8 cellular contexts compared by ENCODE assay signal in genomic region chr2:143259368-143259958, GRCh38.
DNase-seq lines count a peak whose midpoint lies in the region; ATAC-seq and FAIRE-seq lines count a peak whose summit lies in the region.

No MANE protein-coding gene starts in this region.

- FAIRE-seq in islet of Langerhans (lab: Jason Lieb, UNC) = peak; percentile 92

- DNase-seq in GM03348 (ENCODE audit: low spot score) (peak; percentile 60), NCI-H2029 treated with DMSO at 0.1 percent for 48 hours (lab: John Stamatoyannopoulos, UW) (peak; percentile 13), UCSD-AML1 (lab: John Stamatoyannopoulos, UW; ENCODE audit: unreplicated experiment) (peak; percentile 40), brain pericyte (ENCODE audit: low read depth, low spot score) (peak; percentile 27)
- DNase-seq in stimulated activated CD4-positive, alpha-beta T cell treated with anti-CD3 and anti-CD28 coated beads, Interleukin-1b, Interleukin-23, amount 100 ng/mL, for 4 hours (ENCODE audit: low read depth in 2 of 2) = peak; percentile 44 to 63

- ATAC-seq in HG02623 (IDR thresholded peaks at IDR 0.05; ENCODE audit: unreplicated experiment) = peak; percentile 44
- ATAC-seq in HG02642 (IDR thresholded peaks at IDR 0.05; ENCODE audit: poor library complexity, unreplicated experiment) = no peak
